1 cellular context compared by ENCODE assay signal in genomic region chrX:1601051-1601767, GRCh38.
TF ChIP-seq lines count a peak whose summit lies in the region.

No MANE protein-coding gene starts in this region.

TF ChIP-seq in WTC11, 78 proteins besides CTCF, POLR2A, EP300 and RAD21 (continued from another document):
- TF ChIP-seq STAT6 (CRISPR knock-in tag; conservative IDR thresholded peaks at IDR 0.05; ENCODE audit: low read depth) (no peak), ZNF232 (CRISPR knock-in tag; IDR thresholded peaks at IDR 0.05) (no peak)
